Comparison of ENCODE assay signal across 33 cellular contexts in the genomic region with DNA sequence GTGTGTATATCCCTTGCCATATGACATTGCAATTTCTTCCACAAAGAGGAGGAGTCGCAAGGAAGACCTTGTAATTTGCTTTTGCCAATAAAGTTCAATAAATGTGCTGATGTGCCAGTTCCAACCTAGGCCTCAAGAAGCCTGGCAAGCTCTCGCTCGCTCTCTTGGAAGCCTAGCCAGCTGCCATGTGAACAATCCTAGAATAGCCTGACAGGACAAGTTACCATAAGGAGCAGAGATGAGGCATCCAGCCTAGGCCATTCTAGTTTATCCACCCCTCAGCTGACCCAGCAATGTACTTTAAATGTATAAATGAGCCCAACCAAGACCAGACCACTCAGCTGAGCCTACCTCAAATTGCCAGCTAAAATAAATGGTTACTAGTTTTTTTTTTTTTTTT.
DNase-seq lines count a peak whose midpoint lies in the region; ATAC-seq and TF ChIP-seq lines count a peak whose summit lies in the region.
"Had no signal": no experiment of that assay in that cellular context is flagged by ENCODE, and none has a peak within 500 bp of the region (broad histone marks: within the 10 kb centered on the region; RNA-seq: fewer than 3 reads in every experiment).

No MANE protein-coding gene starts in this region.

- H3K4me3 ChIP-seq in right atrium auricular region (no peak overlapping the region), heart left ventricle (no peak overlapping the region), right cardiac atrium (ENCODE audit: low read length) (no peak overlapping the region)
- H3K4me3 ChIP-seq: A549; BLaER1; BLaER1 treated with 17β-estradiol and CSF1 and Interleukin-3, amounts not matched to agents 10 nM and 100 nM had no signal

- intact Hi-C loops in Right ventricle myocardium inferior (cut with DNase I) (no loop called here), cardiac septum (cut with DNase I) (no loop called here), Right ventricle myocardium superior (cut with DNase I) (no loop called here), heart left ventricle (cut with DNase I) (no loop called here), right cardiac atrium (cut with DNase I) (no loop called here), left ventricle myocardium superior (cut with micrococcal nuclease) (no loop called here), left cardiac atrium (cut with DNase I) (no loop called here)

- no peak for TF ChIP-seq POLR2A in heart left ventricle (IDR thresholded peaks at IDR 0.05)

- H3K9me3 ChIP-seq in right atrium auricular region (no peaks in the 10 kb centered on the region), heart left ventricle (no peaks in the 10 kb centered on the region), right cardiac atrium (ENCODE audit: control insufficient read depth, low read length) (no peaks in the 10 kb centered on the region)
- H3K9me3 ChIP-seq: A549; BE2C; BLaER1; BLaER1 treated with 17β-estradiol and CSF1 and Interleukin-3, amounts not matched to agents 10 nM and 100 nM; Caco-2 had no signal

- no peak for TF ChIP-seq CTCF in right atrium auricular region (IDR thresholded peaks at IDR 0.05)
- TF ChIP-seq CTCF in heart left ventricle (IDR thresholded peaks at IDR 0.05): no peak

- H3K27me3 ChIP-seq in right atrium auricular region: no peaks in the 10 kb centered on the region
- H3K27me3 ChIP-seq in heart left ventricle: no peaks in the 10 kb centered on the region
- no peaks in the 10 kb centered on the region for H3K27me3 ChIP-seq in right cardiac atrium (ENCODE audit: control insufficient read depth, insufficient read depth)
- H3K27me3 ChIP-seq: BE2C; BLaER1; BLaER1 treated with 17β-estradiol and CSF1 and Interleukin-3, amounts not matched to agents 10 nM and 100 nM had no signal

- H3K4me1 ChIP-seq in right atrium auricular region: no peaks in the 10 kb centered on the region
- peaks cover 0 to 9% (median 0%) of the 10 kb centered on the region in 12 donors for H3K4me1 ChIP-seq in heart left ventricle
- peaks cover 2% of the 10 kb centered on the region for H3K4me1 ChIP-seq in right cardiac atrium (ENCODE audit: control insufficient read depth, insufficient read depth, low read length)
- H3K4me1 ChIP-seq: A549; BE2C; BLaER1; BLaER1 treated with 17β-estradiol and CSF1 and Interleukin-3, amounts not matched to agents 10 nM and 100 nM; Caco-2 had no signal

- H3K36me3 ChIP-seq in right atrium auricular region (no peaks in the 10 kb centered on the region), heart left ventricle (no peaks in the 10 kb centered on the region)
- H3K36me3 ChIP-seq: BE2C; BLaER1; BLaER1 treated with 17β-estradiol and CSF1 and Interleukin-3, amounts not matched to agents 10 nM and 100 nM had no signal

- no peak overlapping the region for H3K27ac ChIP-seq in right atrium auricular region
- H3K27ac ChIP-seq in heart left ventricle: no peak overlapping the region
- no peak overlapping the region for H3K27ac ChIP-seq in right cardiac atrium (ENCODE audit: low read length)
- H3K27ac ChIP-seq: 22Rv1; A549; BLaER1; BLaER1 treated with 17β-estradiol and CSF1 and Interleukin-3, amounts not matched to agents 10 nM and 100 nM; C4-2B had no signal

- WGBS in heart left ventricle, 4 donors: 65 to 80% (median 73%) methylated on average over 3 of the region's 3 CpGs
- 92% methylated on average over 3 of the region's 3 CpGs for WGBS in right cardiac atrium

- ATAC-seq in Right ventricle myocardium inferior: peak; percentile 52
- ATAC-seq in Right ventricle myocardium superior (ENCODE audit: poor library complexity): peak; percentile 53
- ATAC-seq in heart left ventricle: peak; percentile 64 to 74 (median 71)
- no peak for ATAC-seq in right cardiac atrium
- ATAC-seq in left ventricle myocardium superior: peak; percentile 74
- ATAC-seq in left cardiac atrium: no peak
- ATAC-seq: A549; CD8-positive, alpha-beta T cell had no signal

- DNase-seq in Right ventricle myocardium inferior (ENCODE audit: missing footprints) (no peak), cardiac septum (ENCODE audit: low spot score) (no peak), Right ventricle myocardium superior (no peak), right atrium auricular region (ENCODE audit: low spot score) (no peak), heart left ventricle (peak in 2 of 5 donors; percentile 41 to 48), right cardiac atrium (no peak), left ventricle myocardium superior (no peak), left cardiac atrium (no peak)
- DNase-seq: 8988T; ACHN; AML-193; BE2C; C1 segment of cervical spinal cord; Caco-2; Calu3; CD4-positive, alpha-beta memory T cell; CD4-positive, alpha-beta T cell; CD4-positive, CD25-positive, alpha-beta regulatory T cell; CD8-positive, alpha-beta memory T cell; CD8-positive, alpha-beta T cell; COR-L47; DMS 273 treated with DMSO at 0.1 percent for 48 hours; DMS153; DMS53; DMS79; DMS79 treated with DMSO at 0.1 percent for 48 hours; DND-41; EL had no signal

Comparison
In these comparisons a context has a peak if more than half of its experiments do, and no peak if none do; other contexts are left out.
1. ATAC-seq: peak in Right ventricle myocardium inferior (single experiment), Right ventricle myocardium superior (single experiment), heart left ventricle (4 of 4) and left ventricle myocardium superior (single experiment); none in right cardiac atrium (0 of 2) and left cardiac atrium (0 of 2).